14 cellular contexts compared by ENCODE assay signal in genomic region chr10:90598513-90598912, GRCh38.
A peak's percentile ranks its signal among the peaks of the same experiment; 100 is the strongest.
DNase-seq lines count a peak whose midpoint lies in the region; ATAC-seq and TF ChIP-seq lines count a peak whose summit lies in the region.
"Had no signal": no experiment of that assay in that cellular context is flagged by ENCODE, and none has a peak within 500 bp of the region (broad histone marks: within the 10 kb centered on the region; RNA-seq: fewer than 3 reads in every experiment).

No MANE protein-coding gene starts in this region.

- H3K4me1 Mint-ChIP-seq in H9 (peaks cover 0 to 3% of the 10 kb centered on the region in 2 experiments; a peak in 1 of 4 replicates), endodermal cell (peaks cover 3% of the 10 kb centered on the region)
- H3K4me1 Mint-ChIP-seq: B cell had no signal

- no peak overlapping the region for H2BK12ac ChIP-seq in H9 (ENCODE audit: insufficient read length, low read depth, low read length)

- TF ChIP-seq CTCF in H9 (conservative IDR thresholded peaks at IDR 0.05) (peak; percentile 39; the same call in 2 of the 3 replicates), endodermal cell (conservative IDR thresholded peaks at IDR 0.05) (peak; percentile 34), BE2C (IDR thresholded peaks at IDR 0.05; ENCODE audit: low read depth, low read length) (no peak)

- no peak overlapping the region for H3K14ac ChIP-seq in H9 (ENCODE audit: insufficient read depth, low read length)

- no peak overlapping the region for H4K91ac ChIP-seq in H9 (ENCODE audit: insufficient read length, low read depth, low read length)

- H3K4me1 ChIP-seq in BLaER1 (peaks cover 57% of the 10 kb centered on the region), H9 (ENCODE audit: insufficient read depth, low read length) (no peaks in the 10 kb centered on the region), endodermal cell (ENCODE audit: control insufficient read depth, insufficient read depth, low read length) (no peaks in the 10 kb centered on the region), BE2C (no peaks in the 10 kb centered on the region)
- H3K4me1 ChIP-seq: Caco-2 had no signal

- no peak overlapping the region for H3K4me3 Mint-ChIP-seq in H9
- no peak overlapping the region for H3K4me3 Mint-ChIP-seq in endodermal cell
- H3K4me3 Mint-ChIP-seq: B cell; CD4-positive, alpha-beta T cell; HFFc6 had no signal

- H2AFZ ChIP-seq in H9 (ENCODE audit: low read length): no peak overlapping the region

- no peak overlapping the region for H2BK15ac ChIP-seq in H9 (ENCODE audit: low read depth, low read length)

- H3K79me2 ChIP-seq in H9 (ENCODE audit: insufficient read depth, low read length): no peaks in the 10 kb centered on the region

- H4K20me1 ChIP-seq in BLaER1 (no peaks in the 10 kb centered on the region), H9 (ENCODE audit: control insufficient read depth, insufficient read depth, insufficient read length) (no peaks in the 10 kb centered on the region)

- no peaks in the 10 kb centered on the region for H3K23me2 ChIP-seq in H9 (ENCODE audit: insufficient read length, low read depth, low read length, poor library complexity, severe bottlenecking)

- H2BK5ac ChIP-seq in H9 (ENCODE audit: insufficient read length, low read length): no peak overlapping the region

- H3K27ac Mint-ChIP-seq in H9: peak overlapping the region in 1 of 3 experiments; percentile 25; a peak in 1 of 7 replicates
- no peak overlapping the region for H3K27ac Mint-ChIP-seq in endodermal cell
- H3K27ac Mint-ChIP-seq: B cell; CD4-positive, alpha-beta T cell; HFFc6 had no signal

- H3K4me3 ChIP-seq in BLaER1 (no peak overlapping the region), endodermal cell (ENCODE audit: low read length) (no peak overlapping the region), BE2C (ENCODE audit: low read depth, low read length) (no peak overlapping the region)

- H4K5ac ChIP-seq in H9 (ENCODE audit: insufficient read length, low read depth, low read length): no peak overlapping the region

- H2AK5ac ChIP-seq in H9 (ENCODE audit: insufficient read length, low read length): no peak overlapping the region

- H3K23ac ChIP-seq in H9 (ENCODE audit: insufficient read length, low read depth, low read length): no peak overlapping the region

- H3K4ac ChIP-seq in H9 (ENCODE audit: low read depth, low read length): no peak overlapping the region

- no peak for ATAC-seq in HG03521 (IDR thresholded peaks at IDR 0.05; ENCODE audit: unreplicated experiment)
- ATAC-seq: HCT116 had no signal

- H3K27me3 Mint-ChIP-seq in H9 (ENCODE audit: low read depth): no peaks in the 10 kb centered on the region; the same call in 1 of the 2 replicates
- no peaks in the 10 kb centered on the region for H3K27me3 Mint-ChIP-seq in endodermal cell (ENCODE audit: insufficient read depth)

- no peak overlapping the region for H2BK120ac ChIP-seq in H9 (ENCODE audit: low read depth, low read length, poor library complexity, severe bottlenecking)

- no peak overlapping the region for H3K56ac ChIP-seq in H9 (ENCODE audit: insufficient read length, low read depth, low read length)

- DNase-seq in H9 (no peak), SK-N-DZ (ENCODE audit: low spot score) (peak; percentile 64), endodermal cell (no peak), BE2C (no peak), NCI-H2081 (lab: John Stamatoyannopoulos, UW) (no peak)
- DNase-seq: Caco-2; CD4-positive, alpha-beta T cell; HFFc6; IMR-90 had no signal

- H3K79me1 ChIP-seq in H9 (ENCODE audit: insufficient read depth, low read depth, low read length, poor library complexity, severe bottlenecking): no peaks in the 10 kb centered on the region

- H3K27me3 ChIP-seq in BLaER1: no peaks in the 10 kb centered on the region
- no peaks in the 10 kb centered on the region for H3K27me3 ChIP-seq in H9 (ENCODE audit: insufficient read depth, low read length)
- no peaks in the 10 kb centered on the region for H3K27me3 ChIP-seq in endodermal cell (ENCODE audit: control insufficient read depth, insufficient read depth, low read length, poor library complexity, severe bottlenecking)
- H3K27me3 ChIP-seq in BE2C: peaks cover 3% of the 10 kb centered on the region; the same call in 1 of the 2 replicates

- H3K9me3 ChIP-seq in BLaER1 (peaks cover 42% of the 10 kb centered on the region), H9 (ENCODE audit: control insufficient read depth, low read depth, low read length) (no peaks in the 10 kb centered on the region), endodermal cell (ENCODE audit: control insufficient read depth, low read length) (peaks cover 19% of the 10 kb centered on the region), BE2C (no peaks in the 10 kb centered on the region)
- H3K9me3 ChIP-seq: Caco-2 had no signal

- no peak overlapping the region for H3T11ph ChIP-seq in H9 (ENCODE audit: low read length)

- peaks cover 4% of the 10 kb centered on the region for H3K36me3 ChIP-seq in BLaER1
- H3K36me3 ChIP-seq in endodermal cell (ENCODE audit: control insufficient read depth, insufficient read depth, low read length): no peaks in the 10 kb centered on the region
- H3K36me3 ChIP-seq in BE2C: no peaks in the 10 kb centered on the region

- WGBS in H9 (ENCODE audit: extremely low coverage, insufficient read length, low lambda C conversion rate): no CpG with 5 or more reads among the region's 4 CpGs
- 67 to 84% methylated on average over 1 to 4 of the region's 4 CpGs for WGBS in endodermal cell (ENCODE audit: insufficient coverage in 1 of 2, insufficient read length in 1 of 2), 2 experiments

- H2BK20ac ChIP-seq in H9 (ENCODE audit: low read depth, low read length, poor library complexity, severe bottlenecking): no peak overlapping the region

- H3K27ac ChIP-seq in BLaER1: no peak overlapping the region; the same call in 1 of the 2 replicates
- no peak overlapping the region for H3K27ac ChIP-seq in H9 (ENCODE audit: insufficient read length, low read depth, low read length)
- no peak overlapping the region for H3K27ac ChIP-seq in endodermal cell (ENCODE audit: low read depth, low read length)
- H3K27ac ChIP-seq: C4-2B had no signal

- no peak overlapping the region for H3K18ac ChIP-seq in H9 (ENCODE audit: insufficient read length, low read depth, low read length)

- H3K9me3 Mint-ChIP-seq in H9: peaks cover 14 to 16% of the 10 kb centered on the region in 2 experiments; a peak in 4 of 5 replicates
- H3K9me3 Mint-ChIP-seq in endodermal cell: peaks cover 18% of the 10 kb centered on the region
- H3K9me3 Mint-ChIP-seq: CD4-positive, alpha-beta T cell had no signal

- no peak overlapping the region for H4K8ac ChIP-seq in H9 (replicated peaks; ENCODE audit: insufficient read length, low read depth, low read length)

- H3K4me2 ChIP-seq in BLaER1: 0 out of 2 replicates have a peak overlapping the region, but pooled peaks have one; percentile 3
- no peak overlapping the region for H3K4me2 ChIP-seq in H9 (ENCODE audit: insufficient read depth, insufficient read length, low read length)

- peaks cover 0 to 20% (median 10%) of the 10 kb centered on the region in 3 experiments; a peak in 5 of 7 replicates for H3K36me3 Mint-ChIP-seq in H9 (ENCODE audit: insufficient read depth in 1 of 3, low read depth in 3 of 3)
- no peaks in the 10 kb centered on the region for H3K36me3 Mint-ChIP-seq in endodermal cell (ENCODE audit: low read depth)

- no peak overlapping the region for H3K9ac ChIP-seq in BLaER1
- H3K9ac ChIP-seq in H9 (ENCODE audit: extremely low read depth, insufficient read length, low read length): no peak overlapping the region
- H3K9ac ChIP-seq in endodermal cell (ENCODE audit: extremely low read depth, low read length, poor library complexity, severe bottlenecking): no peak overlapping the region
